9 cellular contexts compared by ENCODE assay signal in genomic region chr7:13017325-13017853, GRCh38.
DNase-seq lines count a peak whose midpoint lies in the region; ATAC-seq and TF ChIP-seq lines count a peak whose summit lies in the region.
"Had no signal": no experiment of that assay in that cellular context is flagged by ENCODE, and none has a peak within 500 bp of the region (broad histone marks: within the 10 kb centered on the region; RNA-seq: fewer than 3 reads in every experiment).

No MANE protein-coding gene starts in this region.

- H3K36me3 ChIP-seq in SJCRH30 = no peaks in the 10 kb centered on the region
- H3K36me3 ChIP-seq in fibroblast of lung (ENCODE audit: control insufficient read depth, insufficient read depth, low read length) = no peaks in the 10 kb centered on the region
- H3K36me3 ChIP-seq in gastroesophageal sphincter = no peaks in the 10 kb centered on the region

- no peak for TF ChIP-seq EP300 in gastroesophageal sphincter (IDR thresholded peaks at IDR 0.05)

- H3K27ac ChIP-seq in SJCRH30 (peak overlapping the region; percentile 24), fibroblast of lung (ENCODE audit: insufficient read depth, low read length) (no peak overlapping the region), gastroesophageal sphincter (no peak overlapping the region)

- no peak overlapping the region for H2AFZ ChIP-seq in fibroblast of lung (ENCODE audit: low read length)

- H3K4me1 ChIP-seq in SJCRH30 (peaks cover 16% of the 10 kb centered on the region), fibroblast of lung (ENCODE audit: control insufficient read depth, extremely low read depth, insufficient read depth, low read length) (peaks cover 3% of the 10 kb centered on the region), gastroesophageal sphincter (no peaks in the 10 kb centered on the region)

- peak overlapping the region; percentile 22; the same call in 1 of the 2 replicates for H3K4me3 ChIP-seq in SJCRH30
- H3K4me3 ChIP-seq in fibroblast of lung (replicated peaks in 1 of 4; ENCODE audit: control extremely low read depth in 1 of 4, insufficient read depth in 1 of 4, low read depth in 3 of 4, low read length in 4 of 4) = peak overlapping the region in 1 of 4 experiments; percentile 3
- no peak overlapping the region for H3K4me3 ChIP-seq in gastroesophageal sphincter

- ATAC-seq in omental fat pad (ENCODE audit: low FRiP score) (peak; percentile 73), GM18907 (IDR thresholded peaks at IDR 0.05; ENCODE audit: unreplicated experiment) (no peak), gastroesophageal sphincter (no peak)
- ATAC-seq: activated CD8-positive, alpha-beta T cell treated with anti-CD3 and anti-CD28 coated beads, Interleukin-2, amount 10 ng/mL, durations not matched to agents 7 days and 5 days had no signal

- H3K27me3 ChIP-seq in SJCRH30 = no peaks in the 10 kb centered on the region
- no peaks in the 10 kb centered on the region for H3K27me3 ChIP-seq in fibroblast of lung (ENCODE audit: control insufficient read depth, insufficient read depth, low read length)
- no peaks in the 10 kb centered on the region for H3K27me3 ChIP-seq in gastroesophageal sphincter

- no peaks in the 10 kb centered on the region for H4K20me1 ChIP-seq in fibroblast of lung (ENCODE audit: control insufficient read depth, extremely low read depth, insufficient read depth, low read length)

- no peak for TF ChIP-seq POLR2A in gastroesophageal sphincter (IDR thresholded peaks at IDR 0.05)

- WGBS in gastroesophageal sphincter (ENCODE audit: low coverage in 1 of 2), 2 donors = 34 to 72% methylated on average over 4 of the region's 4 CpGs

- TF ChIP-seq CTCF in fibroblast of lung (conservative IDR thresholded peaks at IDR 0.05 in 1 of 2, IDR thresholded peaks at IDR 0.05 in 1 of 2; ENCODE audit: low read depth in 1 of 2, low read length in 2 of 2) = no peak
- TF ChIP-seq CTCF in omental fat pad (IDR thresholded peaks at IDR 0.05) = no peak
- TF ChIP-seq CTCF in gastroesophageal sphincter (IDR thresholded peaks at IDR 0.05) = no peak

- DNase-seq in GM03348 (ENCODE audit: low spot score) = peak; percentile 22
- peak; percentile 6 to 42 for DNase-seq in SJCRH30
- DNase-seq in fibroblast of lung (ENCODE audit: low read depth in 2 of 2) = peak; percentile 81 to 86
- no peak for DNase-seq in omental fat pad (ENCODE audit: low spot score)
- no peak for DNase-seq in 8988T
- DNase-seq in activated T-cell treated with anti-CD3 and anti-CD28 coated beads for 4 hours = no peak
- DNase-seq: activated CD8-positive, alpha-beta T cell treated with anti-CD3 and anti-CD28 coated beads, Interleukin-2, amount 10 ng/mL, durations not matched to agents 7 days and 5 days had no signal

- peak overlapping the region; percentile 64 for H3K4me2 ChIP-seq in fibroblast of lung (ENCODE audit: extremely low read depth, insufficient read depth, low read length)

- H3K9ac ChIP-seq in fibroblast of lung (ENCODE audit: insufficient read depth, low read length) = no peak overlapping the region

- H3K9me3 ChIP-seq in SJCRH30 (replicated peaks) (no peaks in the 10 kb centered on the region), fibroblast of lung (ENCODE audit: control insufficient read depth, insufficient read depth, low read depth, low read length) (no peaks in the 10 kb centered on the region), gastroesophageal sphincter (no peaks in the 10 kb centered on the region)

- no peaks in the 10 kb centered on the region for H3K79me2 ChIP-seq in fibroblast of lung (ENCODE audit: control insufficient read depth, insufficient read depth, low read length)

Comparison
In these comparisons a context has a peak if more than half of its experiments do, and no peak if none do; other contexts are left out.
1. DNase-seq: peak in GM03348 (single experiment), SJCRH30 (2 of 2) and fibroblast of lung (2 of 2); none in omental fat pad (single experiment), 8988T (single experiment) and activated T-cell treated with anti-CD3 and anti-CD28 coated beads for 4 hours (single experiment).